In genomic region chr1:46242918-46243317, GRCh38 we compare ENCODE assay signal across 19 cellular contexts. TPM values are rescaled to one million over a fixed set of nuclear protein-coding genes. Genes with fewer than 3 reads are reported as not detected.
DNase-seq lines count a peak whose midpoint lies in the region; TF ChIP-seq lines count a peak whose summit lies in the region.
"Had no signal": no experiment of that assay in that cellular context is flagged by ENCODE, and none has a peak within 500 bp of the region (broad histone marks: within the 10 kb centered on the region; RNA-seq: fewer than 3 reads in every experiment).

No MANE protein-coding gene starts in this region.

- peak overlapping the region; percentile 41 for H3K27ac Mint-ChIP-seq in progenitor cell of endocrine pancreas
- H3K27ac Mint-ChIP-seq: B cell; CD4-positive, alpha-beta T cell; CD8-positive, alpha-beta T cell had no signal

- H2AFZ ChIP-seq in MM.1S (ENCODE audit: low read length), result no peak overlapping the region

- no peaks in the 10 kb centered on the region for H4K20me1 ChIP-seq in MM.1S (ENCODE audit: insufficient read depth, low read length)
- H4K20me1 ChIP-seq: BLaER1 treated with 17β-estradiol and CSF1 and Interleukin-3, amounts not matched to agents 10 nM and 100 nM had no signal

- DNase-seq in NCI-H82 (lab: John Stamatoyannopoulos, UW) (peak; percentile 60), WERI-Rb-1 (no peak), progenitor cell of endocrine pancreas (ENCODE audit: low spot score, unreplicated experiment) (no peak), NCI-H1092 (lab: John Stamatoyannopoulos, UW) (no peak), MM.1S (no peak), NCI-H1417 treated with DMSO at 0.1 percent for 48 hours (lab: John Stamatoyannopoulos, UW) (no peak)
- DNase-seq: 8988T; ACHN; AML-193; Caco-2; Calu3; CD4-positive, alpha-beta T cell; CD8-positive, alpha-beta T cell; DMS79 treated with DMSO at 0.1 percent for 48 hours; GF-D8 had no signal

- 0 out of 2 replicates have a peak, but pooled peaks cover 7% of the 10 kb centered on the region for H3F3A ChIP-seq in MM.1S (ENCODE audit: insufficient read depth, low read length)

- H3K4me3 ChIP-seq in HEK293 (ENCODE audit: low read depth, low read length) (no peak overlapping the region), WERI-Rb-1 (ENCODE audit: low read depth, low read length) (no peak overlapping the region), MM.1S (ENCODE audit: low read length) (no peak overlapping the region)
- H3K4me3 ChIP-seq: BLaER1 treated with 17β-estradiol and CSF1 and Interleukin-3, amounts not matched to agents 10 nM and 100 nM had no signal

- H3K9me3 Mint-ChIP-seq in progenitor cell of endocrine pancreas (ENCODE audit: low read depth), result peaks cover 12% of the 10 kb centered on the region
- H3K9me3 Mint-ChIP-seq: CD4-positive, alpha-beta T cell; CD8-positive, alpha-beta T cell had no signal

- no peaks in the 10 kb centered on the region for H3K27me3 Mint-ChIP-seq in progenitor cell of endocrine pancreas
- H3K27me3 Mint-ChIP-seq: B cell; CD4-positive, alpha-beta T cell had no signal

- H3K9me3 ChIP-seq in HEK293 (ENCODE audit: control insufficient read depth, insufficient read depth, low read depth, low read length) (no peaks in the 10 kb centered on the region), WERI-Rb-1 (ENCODE audit: severe bottlenecking) (peaks cover 9% of the 10 kb centered on the region), MM.1S (replicated peaks; ENCODE audit: insufficient read depth, low read length) (no peaks in the 10 kb centered on the region)
- H3K9me3 ChIP-seq: Caco-2 had no signal

- peaks cover 2% of the 10 kb centered on the region for H3K4me1 Mint-ChIP-seq in progenitor cell of endocrine pancreas (ENCODE audit: low read depth)

- H3K27ac ChIP-seq in HEK293 (ENCODE audit: extremely low read depth, low read depth, low read length) (no peak overlapping the region), WERI-Rb-1 (peak overlapping the region; percentile 59), MM.1S (ENCODE audit: low read length) (no peak overlapping the region)
- H3K27ac ChIP-seq: BLaER1 treated with 17β-estradiol and CSF1 and Interleukin-3, amounts not matched to agents 10 nM and 100 nM; C4-2B had no signal

- H3K4me2 ChIP-seq in MM.1S (ENCODE audit: low read depth, low read length), result no peak overlapping the region
- H3K4me2 ChIP-seq: BLaER1 treated with 17β-estradiol and CSF1 and Interleukin-3, amounts not matched to agents 10 nM and 100 nM had no signal

- no peaks in the 10 kb centered on the region for H3K9me2 ChIP-seq in MM.1S (replicated peaks; ENCODE audit: insufficient read depth, low read length)

- no peak overlapping the region for H3K9ac ChIP-seq in MM.1S (ENCODE audit: low read length)
- H3K9ac ChIP-seq: BLaER1 treated with 17β-estradiol and CSF1 and Interleukin-3, amounts not matched to agents 10 nM and 100 nM had no signal

- peaks cover 3% of the 10 kb centered on the region for H3K79me2 ChIP-seq in MM.1S (ENCODE audit: low read length)

- H3K27me3 ChIP-seq in WERI-Rb-1 (ENCODE audit: insufficient read depth, low read depth, severe bottlenecking) (no peaks in the 10 kb centered on the region), MM.1S (replicated peaks; ENCODE audit: insufficient read depth, low read length) (no peaks in the 10 kb centered on the region)
- H3K27me3 ChIP-seq: BLaER1 treated with 17β-estradiol and CSF1 and Interleukin-3, amounts not matched to agents 10 nM and 100 nM had no signal

- peaks cover 6% of the 10 kb centered on the region for H3K36me3 Mint-ChIP-seq in progenitor cell of endocrine pancreas (ENCODE audit: insufficient read depth)
- H3K36me3 Mint-ChIP-seq: CD8-positive, alpha-beta T cell had no signal

- H3K36me3 ChIP-seq in HEK293 (ENCODE audit: control insufficient read depth in 2 of 2, insufficient read depth in 1 of 2, low read length in 2 of 2) (no peaks in the 10 kb centered on the region), WERI-Rb-1 (no peaks in the 10 kb centered on the region), MM.1S (replicated peaks; ENCODE audit: insufficient read depth, low read length) (no peaks in the 10 kb centered on the region)
- H3K36me3 ChIP-seq: BLaER1 treated with 17β-estradiol and CSF1 and Interleukin-3, amounts not matched to agents 10 nM and 100 nM had no signal

- H3K4me3 Mint-ChIP-seq in progenitor cell of endocrine pancreas (ENCODE audit: low read depth), result no peak overlapping the region
- H3K4me3 Mint-ChIP-seq: B cell; CD4-positive, alpha-beta T cell; CD8-positive, alpha-beta T cell had no signal

- CTCF ChIA-PET in HEK293 (lab: Yijun Ruan, JAX), result no interaction called here

- POLR2A ChIA-PET in HEK293 (lab: Yijun Ruan, JAX), result no interaction called here

- TF ChIP-seq CTCF in HEK293 (tag by site-specific recombination; IDR thresholded peaks at IDR 0.05) (no peak), WERI-Rb-1 (IDR thresholded peaks at IDR 0.05; ENCODE audit: low read depth, low read length) (no peak), progenitor cell of endocrine pancreas (IDR thresholded peaks at IDR 0.05; ENCODE audit: unreplicated experiment) (no peak), MM.1S (IDR thresholded peaks at IDR 0.05; ENCODE audit: low read length) (no peak)

- H3K4me1 ChIP-seq in HEK293 (ENCODE audit: control insufficient read depth, insufficient read depth, low read length) (no peaks in the 10 kb centered on the region), MM.1S (ENCODE audit: low read length) (peaks cover 5% of the 10 kb centered on the region; the same call in 1 of the 2 replicates)
- H3K4me1 ChIP-seq: Caco-2 had no signal

TF ChIP-seq in HEK293, 187 proteins besides CTCF, POLR2A, EP300 and RAD21:
- TF ChIP-seq ZNF121 (tag by site-specific recombination; IDR thresholded peaks at IDR 0.05) (0 out of 2 replicates have a peak, but pooled peaks have one; percentile 10), ZNF791 (tag by site-specific recombination; IDR thresholded peaks at IDR 0.05) (no peak)

RNA-seq across cellular contexts. Expression of gene RAD54L, which starts 4.6 kb away (rescaled TPM):
- total RNA-seq in progenitor cell of endocrine pancreas, result 17.0 and 17.3 TPM in 2 replicates

RNA-seq across cellular contexts. Expression of gene LURAP1, which starts 39.8 kb away (rescaled TPM):
- total RNA-seq in progenitor cell of endocrine pancreas, result 1.2 and 2.0 TPM in 2 replicates
- total RNA-seq: Caco-2; Calu3; CD8-positive, alpha-beta T cell had no signal

RNA-seq across cellular contexts. Expression of gene POMGNT1, which starts 44.7 kb away (rescaled TPM):
- total RNA-seq in progenitor cell of endocrine pancreas, result 101 and 102 TPM in 2 replicates
